In the genomic region with DNA sequence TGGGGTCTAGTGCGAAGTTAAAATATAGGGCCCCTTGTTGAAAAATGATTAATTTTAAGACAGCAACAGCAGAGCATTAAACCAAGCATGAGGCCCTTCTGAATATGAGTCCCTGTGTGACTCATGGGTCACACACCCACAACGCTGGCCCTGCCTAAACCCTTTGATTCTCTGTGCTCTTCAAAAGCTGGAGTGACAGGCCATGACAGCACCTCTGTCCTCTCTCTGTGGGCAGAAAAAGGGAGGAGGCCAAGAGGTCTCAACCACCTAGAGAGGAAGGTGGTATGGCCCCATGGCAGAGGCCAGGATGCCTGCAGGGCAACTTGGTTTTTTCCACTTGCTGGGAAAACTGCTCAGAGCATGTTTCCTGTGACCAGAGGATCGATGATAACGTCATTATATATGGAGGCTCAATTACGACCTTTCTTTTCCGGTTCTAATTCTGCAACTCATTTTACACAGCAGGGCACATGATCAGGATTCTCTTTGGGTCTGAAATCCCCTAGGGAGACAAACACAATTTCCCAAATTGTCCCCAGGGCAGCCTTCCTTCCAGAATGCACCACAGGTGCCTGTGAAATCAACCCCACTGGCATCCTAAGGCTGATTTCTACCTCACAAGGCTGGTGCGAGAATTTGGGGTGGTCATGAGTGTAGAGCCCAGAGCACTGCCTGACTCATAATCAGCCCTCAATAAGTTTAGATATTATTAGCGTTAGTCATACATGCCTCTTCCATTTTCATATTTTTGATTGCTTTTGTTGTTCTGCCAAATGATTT, we compare ENCODE assay signal across 9 cellular contexts.
DNase-seq lines count a peak whose midpoint lies in the region; ATAC-seq, FAIRE-seq and TF ChIP-seq lines count a peak whose summit lies in the region.
"Had no signal": no experiment of that assay in that cellular context is flagged by ENCODE, and none has a peak within 500 bp of the region (broad histone marks: within the 10 kb centered on the region; RNA-seq: fewer than 3 reads in every experiment).

No MANE protein-coding gene starts in this region.

- FAIRE-seq in pancreas (lab: Jason Lieb, UNC), result no peak

- no peaks in the 10 kb centered on the region for H3K27me3 ChIP-seq in gastroesophageal sphincter
- H3K27me3 ChIP-seq in suprapubic skin, result no peaks in the 10 kb centered on the region
- H3K27me3 ChIP-seq in pancreas, result no peaks in the 10 kb centered on the region

- DNase-seq in activated T-cell treated with anti-CD3 and anti-CD28 coated beads for 48 hours (ENCODE audit: low read depth) (peak; percentile 58), activated T-cell treated with anti-CD3 and anti-CD28 coated beads for 4 hours (no peak), T1000 (lab: John Stamatoyannopoulos, UW) (peak; percentile 65), suprapubic skin (ENCODE audit: low spot score in 2 of 2) (no peak), NCI-H446 (lab: John Stamatoyannopoulos, UW) (no peak), pancreas (no peak)

- no peaks in the 10 kb centered on the region for H3K9me3 ChIP-seq in gastroesophageal sphincter
- no peaks in the 10 kb centered on the region for H3K9me3 ChIP-seq in suprapubic skin
- H3K9me3 ChIP-seq in pancreas, result no peaks in the 10 kb centered on the region

- H3K27ac ChIP-seq in gastroesophageal sphincter (peak overlapping the region; percentile 50 to 97 (median 93)), suprapubic skin (peak overlapping the region; percentile 78), pancreas (no peak overlapping the region)

- H3K4me1 ChIP-seq in gastroesophageal sphincter (peaks cover 13 to 71% (median 13%) of the 10 kb centered on the region in 3 donors), suprapubic skin (peaks cover 28% of the 10 kb centered on the region), pancreas (no peaks in the 10 kb centered on the region)

- WGBS in gastroesophageal sphincter (ENCODE audit: low coverage in 1 of 2), 2 donors, result 78 to 84% methylated on average over 7 to 8 of the region's 8 CpGs
- 59% methylated on average over 7 of the region's 8 CpGs for WGBS in suprapubic skin
- 91 to 96% methylated on average over 8 of the region's 8 CpGs for WGBS in pancreas, 2 donors

- no peak for TF ChIP-seq CTCF in gastroesophageal sphincter (IDR thresholded peaks at IDR 0.05)
- TF ChIP-seq CTCF in suprapubic skin (IDR thresholded peaks at IDR 0.05), result no peak
- TF ChIP-seq CTCF in pancreas (IDR thresholded peaks at IDR 0.05), result no peak

- TF ChIP-seq POLR2A in gastroesophageal sphincter (IDR thresholded peaks at IDR 0.05), result no peak
- no peak for TF ChIP-seq POLR2A in suprapubic skin (IDR thresholded peaks at IDR 0.05)

- intact Hi-C loops in pancreas (cut with DNase I), result no loop called here

- ATAC-seq in gastroesophageal sphincter (no peak), HG02623 (IDR thresholded peaks at IDR 0.05; ENCODE audit: unreplicated experiment) (no peak), pancreas (no peak)

- no peak for TF ChIP-seq EP300 in gastroesophageal sphincter (IDR thresholded peaks at IDR 0.05)
- no peak for TF ChIP-seq EP300 in suprapubic skin (IDR thresholded peaks at IDR 0.05)

- H3K36me3 ChIP-seq in gastroesophageal sphincter (no peaks in the 10 kb centered on the region), suprapubic skin (no peaks in the 10 kb centered on the region), pancreas (no peaks in the 10 kb centered on the region)

- no peak overlapping the region for H3K4me3 ChIP-seq in gastroesophageal sphincter
- H3K4me3 ChIP-seq in suprapubic skin, result no peak overlapping the region
- no peak overlapping the region for H3K4me3 ChIP-seq in pancreas
- H3K4me3 ChIP-seq: lung had no signal

Comparison
In these comparisons a context has a peak if more than half of its experiments do, and no peak if none do; other contexts are left out.
1. DNase-seq: peak in activated T-cell treated with anti-CD3 and anti-CD28 coated beads for 48 hours (single experiment) and T1000 (single experiment); none in activated T-cell treated with anti-CD3 and anti-CD28 coated beads for 4 hours (single experiment), suprapubic skin (0 of 2), NCI-H446 (0 of 2) and pancreas (0 of 6).
2. H3K27ac ChIP-seq: peak in gastroesophageal sphincter (4 of 4) and suprapubic skin (single experiment); none in pancreas (0 of 4).